8 cellular contexts compared by ENCODE assay signal in genomic region chr4:82371398-82371972, GRCh38. TPM values are rescaled to one million over a fixed set of nuclear protein-coding genes. Genes with fewer than 3 reads are reported as not detected.
DNase-seq lines count a peak whose midpoint lies in the region; FAIRE-seq and TF ChIP-seq lines count a peak whose summit lies in the region.

No MANE protein-coding gene starts in this region.

- CTCF ChIA-PET in endothelial cell of umbilical vein (lab: Charles Lee): interaction anchor here (1.1 to 4.2 kb wide), 2 partner anchors 11 to 58 kb away, joined by 5 to 27 read pairs; no protein-coding TSS in a partner anchor

- POLR2A ChIA-PET in endothelial cell of umbilical vein (lab: Charles Lee): no interaction called here

- H3K27me3 ChIP-seq in OCI-LY3 (ENCODE audit: low read depth, low read length) (no peaks in the 10 kb centered on the region), endothelial cell of umbilical vein (ENCODE audit: control insufficient read depth in 2 of 2, insufficient read depth in 2 of 2, low read length in 2 of 2) (no peaks in the 10 kb centered on the region), neutrophil (no peaks in the 10 kb centered on the region)

- H3K4me2 ChIP-seq in OCI-LY3 (ENCODE audit: low read length): peak overlapping the region; percentile 67
- peak overlapping the region; percentile 96 for H3K4me2 ChIP-seq in endothelial cell of umbilical vein (ENCODE audit: insufficient read depth, low read length)

- DNase-seq in GM12864 (ENCODE audit: low read depth) (no peak), endothelial cell of umbilical vein (ENCODE audit: low read depth, low spot score) (peak; percentile 34), activated gamma-delta T cell treated with Interleukin-2 at 50 U/mL for 16 hours (no peak), DMS53 (lab: John Stamatoyannopoulos, UW) (no peak), NCI-H345 (lab: John Stamatoyannopoulos, UW) (no peak)
- no peak for DNase-seq in stimulated activated CD8-positive, alpha-beta memory T cell treated with anti-CD3 and anti-CD28 coated beads, Interleukin-4, amount 100 ng/mL, for 48 hours

- H3K9me1 ChIP-seq in endothelial cell of umbilical vein (replicated peaks; ENCODE audit: control insufficient read depth, extremely low read depth, insufficient read depth, low read length): no peaks in the 10 kb centered on the region

- peaks cover 98% of the 10 kb centered on the region for H3K79me2 ChIP-seq in OCI-LY3 (ENCODE audit: low read length)
- H3K79me2 ChIP-seq in endothelial cell of umbilical vein (ENCODE audit: control insufficient read depth, insufficient read depth, low read length): peaks cover 92% of the 10 kb centered on the region

- H3K4me1 ChIP-seq in OCI-LY3 (ENCODE audit: low read length) (peaks cover 46% of the 10 kb centered on the region), endothelial cell of umbilical vein (ENCODE audit: control insufficient read depth, extremely low read depth, insufficient read depth, low read length) (peaks cover 39% of the 10 kb centered on the region), neutrophil (ENCODE audit: control insufficient read depth in 1 of 2, insufficient read depth in 1 of 2, low read depth in 1 of 2, low read length in 1 of 2) (peaks cover 67 to 68% of the 10 kb centered on the region in 2 experiments)

- TF ChIP-seq POLR2A in endothelial cell of umbilical vein (IDR thresholded peaks at IDR 0.05; ENCODE audit: low read depth, low read length): no peak

- TF ChIP-seq CTCF in GM12864 (IDR thresholded peaks at IDR 0.05; ENCODE audit: low read depth, low read length, missing control alignments) (no peak), OCI-LY3 (IDR thresholded peaks at IDR 0.05; ENCODE audit: low read depth, low read length) (no peak), endothelial cell of umbilical vein (IDR thresholded peaks at IDR 0.05; ENCODE audit: extremely low read depth in 1 of 2, insufficient read depth in 1 of 2, low read depth in 1 of 2, low read length in 2 of 2) (no peak), neutrophil (IDR thresholded peaks at IDR 0.05) (no peak)

- H4K20me1 ChIP-seq in OCI-LY3 (ENCODE audit: insufficient read depth, low read length) (peaks cover 64% of the 10 kb centered on the region), endothelial cell of umbilical vein (replicated peaks; ENCODE audit: control insufficient read depth, extremely low read depth, insufficient read depth, low read length) (peaks cover 25% of the 10 kb centered on the region)

- H3K9me3 ChIP-seq in OCI-LY3 (ENCODE audit: insufficient read depth, low read length) (no peaks in the 10 kb centered on the region), endothelial cell of umbilical vein (replicated peaks; ENCODE audit: control insufficient read depth, insufficient read depth, low read length) (no peaks in the 10 kb centered on the region), neutrophil (no peaks in the 10 kb centered on the region)

- peak overlapping the region; percentile 87 for H3K27ac ChIP-seq in OCI-LY3 (ENCODE audit: low read length)
- peak overlapping the region; percentile 91 for H3K27ac ChIP-seq in endothelial cell of umbilical vein (ENCODE audit: insufficient read depth, low read depth, low read length)
- H3K27ac ChIP-seq in neutrophil: peak overlapping the region; percentile 98

- dilution Hi-C loops in endothelial cell of umbilical vein (cut with MboI; ENCODE audit: extremely low pct_ligation_motif_present, low sequenced_read_pairs): no loop called here

- no TSS peak for BruUV-seq in endothelial cell of umbilical vein (replicated peaks; lab: Mats Ljungman, UMichigan)

- peak overlapping the region; percentile 99 for H3K4me3 ChIP-seq in GM12864 (ENCODE audit: low read depth, low read length)
- peak overlapping the region; percentile 89 for H3K4me3 ChIP-seq in OCI-LY3 (ENCODE audit: low read length)
- H3K4me3 ChIP-seq in endothelial cell of umbilical vein (replicated peaks in 1 of 3; ENCODE audit: insufficient read depth in 1 of 3, low read depth in 1 of 3, low read length in 3 of 3): peak overlapping the region; percentile 63 to 99 (median 81)
- H3K4me3 ChIP-seq in neutrophil (ENCODE audit: low read depth in 1 of 2, low read length in 1 of 2): peak overlapping the region; percentile 96 to 98

- H2AFZ ChIP-seq in OCI-LY3 (ENCODE audit: low read depth, low read length) (no peak overlapping the region), endothelial cell of umbilical vein (ENCODE audit: low read depth, low read length) (no peak overlapping the region)

- H3K9ac ChIP-seq in OCI-LY3 (ENCODE audit: low read length): peak overlapping the region; percentile 85
- peak overlapping the region; percentile 98 for H3K9ac ChIP-seq in endothelial cell of umbilical vein (replicated peaks; ENCODE audit: extremely low read depth, insufficient read depth, low read length)

- peaks cover 64% of the 10 kb centered on the region for H3K36me3 ChIP-seq in OCI-LY3 (replicated peaks; ENCODE audit: low read depth, low read length)
- peaks cover 3 to 8% of the 10 kb centered on the region in 2 experiments for H3K36me3 ChIP-seq in endothelial cell of umbilical vein (ENCODE audit: control insufficient read depth in 2 of 2, extremely low read depth in 1 of 2, insufficient read depth in 2 of 2, low read length in 2 of 2)
- peaks cover 16% of the 10 kb centered on the region for H3K36me3 ChIP-seq in neutrophil

- FAIRE-seq in endothelial cell of umbilical vein (lab: Jason Lieb, UNC): no peak

- intact Hi-C loops in endothelial cell of umbilical vein (cut with micrococcal nuclease): no loop called here

TF ChIP-seq in endothelial cell of umbilical vein, 7 proteins besides CTCF, POLR2A, EP300 and RAD21:
- no peak for TF ChIP-seq MYC (IDR thresholded peaks at IDR 0.05; ENCODE audit: low read depth, low read length)
- TF ChIP-seq FOS (IDR thresholded peaks at IDR 0.05; ENCODE audit: borderline replicate concordance, insufficient read depth, low read length): no peak
- TF ChIP-seq POLR2AphosphoS5 (IDR thresholded peaks at IDR 0.05; ENCODE audit: insufficient read depth, low read depth, low read length): no peak

RNA-seq across cellular contexts. Expression of gene HNRNPD, which starts 2.3 kb away (rescaled TPM):
- 361 and 363 TPM in 2 replicates for total RNA-seq in endothelial cell of umbilical vein
- polyA plus RNA-seq in endothelial cell of umbilical vein: 63.9 and 91.3 TPM in 2 replicates
- polyA plus RNA-seq in endothelial cell of umbilical vein (2011; cell fraction: cytosol; rRNA removed): 83.9 and 112 TPM in 2 replicates
- 258 and 346 TPM in 2 replicates for polyA plus RNA-seq in endothelial cell of umbilical vein (2011; cell fraction: nucleus; rRNA removed)
- 202 and 293 TPM in 2 replicates for polyA plus RNA-seq in endothelial cell of umbilical vein (2012)
- polyA minus RNA-seq in endothelial cell of umbilical vein: 30.2 and 38.0 TPM in 2 replicates
- polyA minus RNA-seq in endothelial cell of umbilical vein (2011; cell fraction: cytosol; rRNA and poly(A)+ RNA removed): 36.0 TPM
- 91.3 and 117 TPM in 2 replicates for polyA minus RNA-seq in endothelial cell of umbilical vein (2011; cell fraction: nucleus; rRNA and poly(A)+ RNA removed)

RNA-seq across cellular contexts. Expression of gene HNRNPDL, which starts 58.8 kb away (rescaled TPM):
- 292 and 293 TPM in 2 replicates for total RNA-seq in endothelial cell of umbilical vein
- 97.1 and 160 TPM in 2 replicates for polyA plus RNA-seq in endothelial cell of umbilical vein
- polyA plus RNA-seq in endothelial cell of umbilical vein (2011; cell fraction: cytosol; rRNA removed): 171 and 225 TPM in 2 replicates
- 446 and 780 TPM in 2 replicates for polyA plus RNA-seq in endothelial cell of umbilical vein (2011; cell fraction: nucleus; rRNA removed)
- polyA plus RNA-seq in endothelial cell of umbilical vein (2012): 222 and 296 TPM in 2 replicates
- 37.0 and 46.5 TPM in 2 replicates for polyA minus RNA-seq in endothelial cell of umbilical vein
- 51.2 TPM for polyA minus RNA-seq in endothelial cell of umbilical vein (2011; cell fraction: cytosol; rRNA and poly(A)+ RNA removed)
- 86.1 and 104 TPM in 2 replicates for polyA minus RNA-seq in endothelial cell of umbilical vein (2011; cell fraction: nucleus; rRNA and poly(A)+ RNA removed)

RNA-seq across cellular contexts. Expression of gene ENOPH1, which starts 58.9 kb away (rescaled TPM):
- total RNA-seq in endothelial cell of umbilical vein: 35.0 and 35.3 TPM in 2 replicates
- polyA plus RNA-seq in endothelial cell of umbilical vein: 8.2 and 11.1 TPM in 2 replicates
- 14.3 and 14.6 TPM in 2 replicates for polyA plus RNA-seq in endothelial cell of umbilical vein (2011; cell fraction: cytosol; rRNA removed)
- 8.3 and 10.6 TPM in 2 replicates for polyA plus RNA-seq in endothelial cell of umbilical vein (2011; cell fraction: nucleus; rRNA removed)
- 26.6 and 35.3 TPM in 2 replicates for polyA plus RNA-seq in endothelial cell of umbilical vein (2012)
- 14.4 and 17.0 TPM in 2 replicates for polyA minus RNA-seq in endothelial cell of umbilical vein
- polyA minus RNA-seq in endothelial cell of umbilical vein (2011; cell fraction: cytosol; rRNA and poly(A)+ RNA removed): 6.2 TPM
- polyA minus RNA-seq in endothelial cell of umbilical vein (2011; cell fraction: nucleus; rRNA and poly(A)+ RNA removed): 5.7 and 6.8 TPM in 2 replicates
